In the genomic region with DNA sequence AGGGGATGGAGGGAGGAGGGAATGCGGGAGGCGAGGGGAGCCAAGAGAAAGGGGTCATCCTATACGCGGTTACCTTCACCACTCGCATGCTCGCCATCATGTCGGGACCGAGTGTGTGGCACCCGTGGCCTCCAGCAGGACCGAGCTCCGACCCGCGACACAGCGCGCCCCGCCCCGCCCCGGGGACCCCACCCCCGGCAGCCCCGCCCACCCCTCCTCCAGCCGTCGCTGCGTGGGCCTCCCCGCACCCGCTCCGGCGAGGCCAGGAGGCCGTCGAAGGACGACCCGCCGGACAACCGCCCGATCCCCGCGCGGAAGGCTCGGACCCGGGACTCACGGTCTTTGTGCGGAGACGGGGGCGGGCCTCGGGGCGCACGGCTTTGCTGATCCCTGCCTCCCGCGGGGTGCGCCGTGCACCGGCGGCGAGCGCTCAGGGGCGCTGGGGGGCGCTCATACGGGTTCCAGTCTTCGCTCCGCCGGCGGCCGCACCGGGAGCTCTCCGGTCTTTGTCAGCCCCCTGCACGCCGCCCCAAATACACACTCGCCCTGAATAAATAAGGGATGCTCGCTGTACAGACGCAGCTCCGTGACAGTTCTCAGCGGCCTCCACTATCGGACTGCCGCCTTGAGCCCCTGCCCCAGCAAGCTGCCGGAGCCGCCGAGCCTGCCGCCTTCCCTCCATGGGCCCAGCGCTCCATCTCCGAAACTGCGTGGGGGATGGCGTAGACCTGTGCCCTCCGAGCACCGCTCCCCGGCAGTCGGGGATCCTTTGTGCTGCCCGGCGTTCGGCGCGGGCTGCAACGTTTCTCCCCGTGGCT, we compare ENCODE assay signal across 7 cellular contexts. TPM values are rescaled to one million over a fixed set of nuclear protein-coding genes. Genes with fewer than 3 reads are reported as not detected.
DNase-seq lines count a peak whose midpoint lies in the region; ATAC-seq and TF ChIP-seq lines count a peak whose summit lies in the region.

UBE2L6 (minus strand) TSS at position 161 of the 818 bp plus-strand sequence; CDS start at position 100, 61 bp downstream.

- ATAC-seq in GM18508 (IDR thresholded peaks at IDR 0.05; ENCODE audit: insufficient read depth, unreplicated experiment): peak; percentile 10
- peak; percentile 77 for ATAC-seq in HG02642 (IDR thresholded peaks at IDR 0.05; ENCODE audit: poor library complexity, unreplicated experiment)
- peak; percentile 86 for ATAC-seq in left lobe of liver

- H3K9me3 ChIP-seq in colonic mucosa: no peaks in the 10 kb centered on the region

- peak within 1 kb of the TSS; percentile 84 for H3K27ac ChIP-seq in colonic mucosa

- DNase-seq in NCI-H146 treated with DMSO at 0.1 percent for 48 hours (lab: John Stamatoyannopoulos, UW; ENCODE audit: unreplicated experiment) (peak; percentile 36), colonic mucosa (peak; percentile 74), left lobe of liver (ENCODE audit: low spot score) (peak; percentile 85)
- DNase-seq in activated CD4-positive, alpha-beta T cell treated with anti-CD3 and anti-CD28 coated beads for 48 hours: peak; percentile 94
- DNase-seq in stimulated activated CD4-positive, alpha-beta T cell treated with anti-CD3 and anti-CD28 coated beads, Interleukin-2, amount 100 ng/mL, for 4 hours (ENCODE audit: low read depth): peak; percentile 61

- H3K4me1 ChIP-seq in colonic mucosa: no peaks in the 10 kb centered on the region

- TF ChIP-seq CTCF in colonic mucosa (IDR thresholded peaks at IDR 0.05): no peak

- no peaks in the 10 kb centered on the region for H3K36me3 ChIP-seq in colonic mucosa

- H3K27me3 ChIP-seq in colonic mucosa: no peaks in the 10 kb centered on the region

- H3K4me3 ChIP-seq in colonic mucosa: peak within 1 kb of the TSS; percentile 84

- intact Hi-C loops in colonic mucosa (cut with DNase I): loop anchor here (2.0 to 10.0 kb wide), 2 partner anchors 73 to 237 kb away; no protein-coding TSS in a partner anchor

- H3K9ac ChIP-seq in colonic mucosa (ENCODE audit: low read depth in 2 of 2, low read length in 2 of 2): peak within 1 kb of the TSS; percentile 80 to 87

RNA-seq across cellular contexts. Expression of gene UBE2L6, which starts in this region (rescaled TPM):
- total RNA-seq in colonic mucosa: 10 to 100 TPM; 28.3 to 35.3 TPM
- total RNA-seq in left lobe of liver: 53.0 TPM

Comparison
In these comparisons a context has a peak if more than half of its experiments do, and no peak if none do; other contexts are left out.
1. Peak in every context shown above with its lines: DNase-seq, ATAC-seq, H3K4me3 ChIP-seq and H3K27ac ChIP-seq.
2. ATAC-seq: peak in every context shown above with its lines; median percentile 86 in left lobe of liver; 77 in HG02642; 10 in GM18508.
3. DNase-seq: peak in every context shown above with its lines; median percentile 94 in activated CD4-positive, alpha-beta T cell treated with anti-CD3 and anti-CD28 coated beads for 48 hours; 85 in left lobe of liver; 74 in colonic mucosa; 61 in stimulated activated CD4-positive, alpha-beta T cell treated with anti-CD3 and anti-CD28 coated beads, Interleukin-2, amount 100 ng/mL, for 4 hours; 36 in NCI-H146 treated with DMSO at 0.1 percent for 48 hours.